12 cellular contexts compared by ENCODE assay signal in the genomic region with DNA sequence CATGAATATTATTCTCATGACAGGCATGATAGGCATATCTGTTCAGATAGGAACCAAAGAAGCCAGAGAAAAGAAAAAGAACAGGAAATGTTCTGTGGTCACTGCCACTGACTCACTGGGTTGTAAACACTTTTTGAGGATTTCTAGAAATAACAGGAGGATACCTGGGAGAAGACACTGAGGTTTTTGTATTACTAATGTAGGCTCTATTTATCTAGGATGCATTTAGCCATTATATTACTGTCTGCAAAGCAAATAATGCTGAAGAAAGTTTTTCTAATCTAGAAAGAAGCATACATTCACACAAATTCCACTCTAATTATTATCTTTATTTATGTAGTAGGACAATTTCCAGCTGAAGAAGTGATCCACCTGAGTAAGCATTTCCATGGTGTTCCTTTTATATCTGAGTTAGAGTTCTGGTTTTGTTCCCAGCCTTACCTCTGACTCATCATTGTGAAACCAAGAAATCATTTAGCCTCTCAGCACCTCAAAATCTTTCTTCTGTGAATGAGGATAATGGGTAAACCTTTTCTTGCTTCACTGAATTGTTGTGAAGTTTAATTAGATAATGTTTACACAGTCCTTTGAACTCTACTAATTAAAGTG. TPM values are rescaled to one million over a fixed set of nuclear protein-coding genes. Genes with fewer than 3 reads are reported as not detected.
DNase-seq lines count a peak whose midpoint lies in the region; ATAC-seq and TF ChIP-seq lines count a peak whose summit lies in the region.
"Had no signal": no experiment of that assay in that cellular context is flagged by ENCODE, and none has a peak within 500 bp of the region (broad histone marks: within the 10 kb centered on the region; RNA-seq: fewer than 3 reads in every experiment).

No MANE protein-coding gene starts in this region.

- H3K36me3 ChIP-seq in mesenchymal stem cell (ENCODE audit: control insufficient read depth in 1 of 2, insufficient read depth in 2 of 2, low read depth in 1 of 2, low read length in 2 of 2): no peaks in the 10 kb centered on the region
- no peaks in the 10 kb centered on the region for H3K36me3 ChIP-seq in neuronal stem cell (replicated peaks in 1 of 2; ENCODE audit: control insufficient read depth in 2 of 2, insufficient read depth in 2 of 2, low read length in 2 of 2)
- H3K36me3 ChIP-seq in aorta (ENCODE audit: control insufficient read depth in 1 of 2, insufficient read depth in 2 of 2, low read length in 1 of 2): no peaks in the 10 kb centered on the region
- H3K36me3 ChIP-seq: esophagus muscularis mucosa had no signal

- H2BK5ac ChIP-seq in mesenchymal stem cell (ENCODE audit: low read depth, low read length, poor library complexity, severe bottlenecking): no peak overlapping the region
- H2BK5ac ChIP-seq in neuronal stem cell (ENCODE audit: low read length): no peak overlapping the region

- H3K79me1 ChIP-seq in mesenchymal stem cell (replicated peaks; ENCODE audit: low read length, poor library complexity, severe bottlenecking) (no peaks in the 10 kb centered on the region), neuronal stem cell (ENCODE audit: low read depth, low read length) (no peaks in the 10 kb centered on the region)

- H4K91ac ChIP-seq in mesenchymal stem cell (ENCODE audit: low read length): no peak overlapping the region
- H4K91ac ChIP-seq in neuronal stem cell (ENCODE audit: low read depth, low read length, poor library complexity): no peak overlapping the region

- H3K4me3 ChIP-seq in cardiac fibroblast (replicated peaks in 1 of 2; ENCODE audit: low read depth in 2 of 2, low read length in 2 of 2) (no peak overlapping the region), mesenchymal stem cell (ENCODE audit: insufficient read depth in 1 of 2, low read depth in 1 of 2, low read length in 2 of 2) (no peak overlapping the region), neuronal stem cell (ENCODE audit: low read length in 2 of 2) (no peak overlapping the region), aorta (ENCODE audit: low read length in 2 of 2) (no peak overlapping the region)
- H3K4me3 ChIP-seq: esophagus muscularis mucosa, lung had no signal

- H2AK5ac ChIP-seq in mesenchymal stem cell (ENCODE audit: low read length, severe bottlenecking) (no peak overlapping the region), neuronal stem cell (ENCODE audit: low read depth, low read length) (no peak overlapping the region)

- no peak overlapping the region for H2BK12ac ChIP-seq in mesenchymal stem cell (ENCODE audit: low read length in 2 of 2)
- H2BK12ac ChIP-seq in neuronal stem cell (ENCODE audit: low read length): no peak overlapping the region

- H3K4me1 ChIP-seq in mesenchymal stem cell (ENCODE audit: control insufficient read depth, insufficient read depth, low read depth, low read length) (peaks cover 3% of the 10 kb centered on the region), neuronal stem cell (ENCODE audit: control insufficient read depth in 2 of 2, insufficient read depth in 1 of 2, low read depth in 1 of 2, low read length in 2 of 2) (no peaks in the 10 kb centered on the region), aorta (ENCODE audit: control insufficient read depth in 1 of 2, insufficient read depth in 2 of 2, low read length in 2 of 2) (no peaks in the 10 kb centered on the region)
- H3K4me1 ChIP-seq: Caco-2, esophagus muscularis mucosa had no signal

- H3K27me3 ChIP-seq in mesenchymal stem cell (ENCODE audit: control insufficient read depth in 1 of 2, insufficient read depth in 1 of 2, low read length in 2 of 2) (no peaks in the 10 kb centered on the region), neuronal stem cell (ENCODE audit: control insufficient read depth in 3 of 3, insufficient read depth in 3 of 3, low read depth in 1 of 3, low read length in 3 of 3) (no peaks in the 10 kb centered on the region), aorta (ENCODE audit: control insufficient read depth in 1 of 2, insufficient read depth in 2 of 2, low read length in 1 of 2) (no peaks in the 10 kb centered on the region)
- H3K27me3 ChIP-seq: esophagus muscularis mucosa had no signal

- H3K23ac ChIP-seq in mesenchymal stem cell (ENCODE audit: low read length in 2 of 2) (no peak overlapping the region), neuronal stem cell (ENCODE audit: low read depth, low read length, poor library complexity) (no peak overlapping the region)

- no peak overlapping the region for H2BK15ac ChIP-seq in mesenchymal stem cell (ENCODE audit: low read depth, poor library complexity, severe bottlenecking)
- no peak overlapping the region for H2BK15ac ChIP-seq in neuronal stem cell (ENCODE audit: low read length)

- DNase-seq in DMS53 treated with DMSO at 0.1 percent for 48 hours (lab: John Stamatoyannopoulos, UW; ENCODE audit: unreplicated experiment) (peak; percentile 16), M059J (ENCODE audit: low read depth) (peak; percentile 84), cardiac fibroblast (ENCODE audit: low read depth in 2 of 2) (peak; percentile 73 to 79), mesenchymal stem cell (peak; percentile 65), NCI-H2196 (lab: John Stamatoyannopoulos, UW; ENCODE audit: unreplicated experiment) (no peak), neuronal stem cell (ENCODE audit: low spot score) (no peak), aorta (no peak)
- DNase-seq: Caco-2, NCI-H446 treated with DMSO at 0.1 percent for 48 hours had no signal

- H4K8ac ChIP-seq in mesenchymal stem cell (ENCODE audit: low read length) (no peak overlapping the region), neuronal stem cell (ENCODE audit: low read depth, low read length) (no peak overlapping the region)

- H3K9ac ChIP-seq in mesenchymal stem cell (ENCODE audit: low read length) (no peak overlapping the region), neuronal stem cell (ENCODE audit: low read depth, low read length, poor library complexity) (no peak overlapping the region)

- H3K18ac ChIP-seq in mesenchymal stem cell (ENCODE audit: low read depth in 1 of 2, low read length in 2 of 2) (no peak overlapping the region), neuronal stem cell (ENCODE audit: low read length) (no peak overlapping the region)

- no peak for TF ChIP-seq CTCF in cardiac fibroblast (IDR thresholded peaks at IDR 0.05; ENCODE audit: low read depth, low read length)

- no peaks in the 10 kb centered on the region for H3K9me3 ChIP-seq in mesenchymal stem cell (ENCODE audit: control insufficient read depth, low read length)
- H3K9me3 ChIP-seq in neuronal stem cell (replicated peaks in 1 of 2; ENCODE audit: control insufficient read depth in 2 of 2, insufficient read depth in 1 of 2, low read depth in 1 of 2, low read length in 2 of 2): no peaks in the 10 kb centered on the region
- H3K9me3 ChIP-seq in aorta (ENCODE audit: control insufficient read depth, low read length): no peaks in the 10 kb centered on the region
- H3K9me3 ChIP-seq: Caco-2, esophagus muscularis mucosa had no signal

- no peak overlapping the region for H2BK120ac ChIP-seq in mesenchymal stem cell (ENCODE audit: low read depth, low read length)
- no peak overlapping the region for H2BK120ac ChIP-seq in neuronal stem cell (ENCODE audit: low read depth, low read length)

- peak overlapping the region; percentile 65 for H3K27ac ChIP-seq in mesenchymal stem cell (ENCODE audit: low read length, poor library complexity, severe bottlenecking)
- H3K27ac ChIP-seq in neuronal stem cell (replicated peaks; ENCODE audit: low read length): no peak overlapping the region
- H3K27ac ChIP-seq in aorta (ENCODE audit: low read depth in 1 of 2, low read length in 2 of 2): no peak overlapping the region
- H3K27ac ChIP-seq: esophagus muscularis mucosa had no signal

- H3K14ac ChIP-seq in mesenchymal stem cell (ENCODE audit: low read length in 2 of 2): no peak overlapping the region
- no peak overlapping the region for H3K14ac ChIP-seq in neuronal stem cell (ENCODE audit: low read length)

- H3K4ac ChIP-seq in mesenchymal stem cell (ENCODE audit: low read depth in 1 of 2, low read length in 2 of 2) (no peak overlapping the region), neuronal stem cell (ENCODE audit: low read length) (no peak overlapping the region)

- no peak overlapping the region for H2AFZ ChIP-seq in mesenchymal stem cell (ENCODE audit: low read depth, low read length)
- no peak overlapping the region for H2AFZ ChIP-seq in neuronal stem cell (ENCODE audit: low read length)

- intact Hi-C loops in aorta (cut with DNase I): no loop called here

- no peak for ATAC-seq in GM19463 (IDR thresholded peaks at IDR 0.05; ENCODE audit: unreplicated experiment)
- no peak for ATAC-seq in aorta (ENCODE audit: low FRiP score)

- H3K4me2 ChIP-seq in mesenchymal stem cell (ENCODE audit: low read length, poor library complexity, severe bottlenecking): no peak overlapping the region
- no peak overlapping the region for H3K4me2 ChIP-seq in neuronal stem cell (ENCODE audit: insufficient read depth, low read length, poor library complexity, severe bottlenecking)

RNA-seq across cellular contexts. Expression of a gene that starts 40.2 kb away (rescaled TPM):
- not detected in 2 replicates for total RNA-seq in M059J (2014; rRNA removed; shearing (Covaris generic))
- polyA plus RNA-seq in mesenchymal stem cell (2013, experiment 1 of 2): not detected
- not detected for polyA plus RNA-seq in mesenchymal stem cell (2013, experiment 2 of 2)
- not detected for polyA plus RNA-seq in neuronal stem cell (2013, experiment 1 of 2)
- not detected for polyA plus RNA-seq in neuronal stem cell (2013, experiment 2 of 2)
- 1 to 10 TPM in 1 of 2 donors, not detected in 1; 1.6 TPM for total RNA-seq in aorta
- 1 to 10 TPM in 1 of 2 donors, not detected in 1; 7.1 TPM for polyA plus RNA-seq in aorta
- total RNA-seq: Caco-2, esophagus muscularis mucosa had no signal

Comparison
In these comparisons a context has a peak if more than half of its experiments do, and no peak if none do; other contexts are left out.
1. DNase-seq: peak in DMS53 treated with DMSO at 0.1 percent for 48 hours (single experiment), M059J (single experiment), cardiac fibroblast (2 of 2) and mesenchymal stem cell (single experiment); none in NCI-H2196 (single experiment), neuronal stem cell (single experiment) and aorta (0 of 2).